Comparison of ENCODE assay signal across 15 cellular contexts in the genomic region with DNA sequence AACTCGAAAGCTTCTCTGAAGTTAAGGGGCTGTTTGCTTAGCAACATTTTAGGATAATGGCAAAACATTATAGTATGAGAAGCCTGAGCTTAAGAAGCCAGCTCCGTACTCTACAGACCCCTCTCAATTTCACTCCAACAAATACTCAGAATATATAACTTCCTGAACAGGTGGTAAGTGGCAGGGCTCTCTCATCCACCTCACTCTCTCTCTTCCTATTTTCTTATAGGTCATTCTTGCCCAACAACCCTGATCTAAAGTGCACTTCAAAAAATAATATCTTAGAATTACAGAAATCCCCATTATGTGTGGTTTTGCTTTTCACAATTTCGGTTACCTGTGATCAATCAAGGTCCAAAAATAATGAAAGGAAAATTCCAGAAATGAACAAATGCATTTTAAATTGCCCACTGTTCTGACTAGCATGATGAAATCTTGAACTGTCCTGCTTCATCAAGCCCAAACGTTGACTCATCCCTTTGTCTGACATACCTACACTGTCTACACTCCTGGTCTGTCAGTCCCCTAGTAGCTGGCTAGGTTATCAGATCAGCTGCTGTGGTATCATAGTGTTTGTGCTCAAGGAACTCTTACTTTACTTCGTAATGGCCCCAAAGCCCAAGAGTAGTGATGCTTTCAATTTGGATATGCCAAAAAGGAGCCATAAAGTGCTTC.
A peak's percentile ranks its signal among the peaks of the same experiment; 100 is the strongest.
DNase-seq lines count a peak whose midpoint lies in the region; ATAC-seq, FAIRE-seq and TF ChIP-seq lines count a peak whose summit lies in the region.
"Had no signal": no experiment of that assay in that cellular context is flagged by ENCODE, and none has a peak within 500 bp of the region (broad histone marks: within the 10 kb centered on the region; RNA-seq: fewer than 3 reads in every experiment).

No MANE protein-coding gene starts in this region.

- peaks cover 34% of the 10 kb centered on the region for H3K4me1 ChIP-seq in CD4-positive, CD25-positive, alpha-beta regulatory T cell (ENCODE audit: control insufficient read depth, insufficient read depth, low read length, poor library complexity, severe bottlenecking)
- H3K4me1 ChIP-seq in small intestine (ENCODE audit: control insufficient read depth in 2 of 2, insufficient read depth in 1 of 2, low read depth in 1 of 2, low read length in 1 of 2) (no peaks in the 10 kb centered on the region), upper lobe of right lung (no peaks in the 10 kb centered on the region)

- H3K4me3 Mint-ChIP-seq in CD4-positive, CD25-positive, alpha-beta regulatory T cell, result peak overlapping the region in 3 of 4 donors; percentile 3 to 11 (median 3)
- peak overlapping the region in 1 of 3 donors; percentile 60 for H3K4me3 Mint-ChIP-seq in T-cell
- H3K4me3 Mint-ChIP-seq: immature natural killer cell, natural killer cell had no signal

- no peaks in the 10 kb centered on the region for H3K27me3 ChIP-seq in CD4-positive, CD25-positive, alpha-beta regulatory T cell (ENCODE audit: control insufficient read depth, insufficient read depth, low read length)
- no peaks in the 10 kb centered on the region for H3K27me3 ChIP-seq in small intestine (ENCODE audit: control insufficient read depth in 2 of 2, insufficient read depth in 2 of 2, low read length in 2 of 2)
- no peaks in the 10 kb centered on the region for H3K27me3 ChIP-seq in upper lobe of right lung
- H3K27me3 ChIP-seq: BLaER1 treated with 17β-estradiol and CSF1 and Interleukin-3, amounts not matched to agents 10 nM and 100 nM; MG63 had no signal

- no peaks in the 10 kb centered on the region for H3K9me3 ChIP-seq in CD4-positive, CD25-positive, alpha-beta regulatory T cell (ENCODE audit: control insufficient read depth in 2 of 2, low read length in 2 of 2)
- H3K9me3 ChIP-seq in small intestine (ENCODE audit: control insufficient read depth, low read depth) (no peaks in the 10 kb centered on the region), upper lobe of right lung (no peaks in the 10 kb centered on the region)
- H3K9me3 ChIP-seq: BLaER1 treated with 17β-estradiol and CSF1 and Interleukin-3, amounts not matched to agents 10 nM and 100 nM; MG63 had no signal

- H3K36me3 Mint-ChIP-seq in CD4-positive, CD25-positive, alpha-beta regulatory T cell, result no peaks in the 10 kb centered on the region
- H3K36me3 Mint-ChIP-seq in T-cell, result peaks cover 3% of the 10 kb centered on the region
- H3K36me3 Mint-ChIP-seq: immature natural killer cell, natural killer cell had no signal

- in situ Hi-C loops in G401 (cut with HindIII; ENCODE audit: low sequenced_read_pairs), result no loop called here

- no peaks in the 10 kb centered on the region for H3K27me3 Mint-ChIP-seq in CD4-positive, CD25-positive, alpha-beta regulatory T cell
- no peaks in the 10 kb centered on the region for H3K27me3 Mint-ChIP-seq in T-cell

- no peak overlapping the region for H3K4me3 ChIP-seq in CD4-positive, CD25-positive, alpha-beta regulatory T cell (ENCODE audit: low read depth, low read length)
- H3K4me3 ChIP-seq in small intestine (ENCODE audit: low read depth in 1 of 2, low read length in 2 of 2) (no peak overlapping the region), upper lobe of right lung (no peak overlapping the region)
- H3K4me3 ChIP-seq: BLaER1 treated with 17β-estradiol and CSF1 and Interleukin-3, amounts not matched to agents 10 nM and 100 nM; MG63 had no signal

- H3K9me3 Mint-ChIP-seq in CD4-positive, CD25-positive, alpha-beta regulatory T cell, result peaks cover 0 to 2% (median 0%) of the 10 kb centered on the region in 7 donors
- peaks cover 0 to 4% (median 1%) of the 10 kb centered on the region in 3 donors for H3K9me3 Mint-ChIP-seq in T-cell

- no peak for FAIRE-seq in small intestine (lab: Jason Lieb, UNC)

- peaks cover 12 to 74% (median 49%) of the 10 kb centered on the region in 4 donors for H3K4me1 Mint-ChIP-seq in CD4-positive, CD25-positive, alpha-beta regulatory T cell
- H3K4me1 Mint-ChIP-seq in T-cell, result peaks cover 82 to 94% (median 85%) of the 10 kb centered on the region in 3 donors

- no peak for ATAC-seq in CD4-positive, CD25-positive, alpha-beta regulatory T cell (ENCODE audit: low read depth in 2 of 2)
- ATAC-seq in GM21360 (IDR thresholded peaks at IDR 0.05; ENCODE audit: unreplicated experiment) (peak; percentile 47), T-cell (replicated peaks in 1 of 4) (no peak), sciatic nerve (no peak), upper lobe of right lung (no peak)
- ATAC-seq: natural killer cell had no signal

- no peak for TF ChIP-seq CTCF in upper lobe of right lung (IDR thresholded peaks at IDR 0.05)

- CTCF ChIA-PET in T-cell (lab: Charles Lee), result no interaction called here

- no peaks in the 10 kb centered on the region for H3K36me3 ChIP-seq in CD4-positive, CD25-positive, alpha-beta regulatory T cell (ENCODE audit: control insufficient read depth, insufficient read depth, low read length)
- H3K36me3 ChIP-seq in small intestine (ENCODE audit: control insufficient read depth in 2 of 2, insufficient read depth in 2 of 2, low read length in 2 of 2) (no peaks in the 10 kb centered on the region), upper lobe of right lung (no peaks in the 10 kb centered on the region)
- H3K36me3 ChIP-seq: BLaER1 treated with 17β-estradiol and CSF1 and Interleukin-3, amounts not matched to agents 10 nM and 100 nM; MG63 had no signal

- 73 to 81% (median 76%) methylated on average over 5 of the region's 5 CpGs for WGBS in small intestine, 3 donors

- H3K27ac ChIP-seq in CD4-positive, CD25-positive, alpha-beta regulatory T cell (ENCODE audit: insufficient read depth, low read length, poor library complexity, severe bottlenecking), result no peak overlapping the region
- no peak overlapping the region for H3K27ac ChIP-seq in small intestine (ENCODE audit: low read depth in 1 of 2, low read length in 1 of 2)
- H3K27ac ChIP-seq in upper lobe of right lung, result no peak overlapping the region
- H3K27ac ChIP-seq: BLaER1 treated with 17β-estradiol and CSF1 and Interleukin-3, amounts not matched to agents 10 nM and 100 nM had no signal

- POLR2A ChIA-PET in T-cell (lab: Charles Lee), result interaction anchor here in 1 of 2 donors (0.7 kb wide), 1 partner anchor 1028 kb away, joined by 3 read pairs; no protein-coding TSS in a partner anchor

- intact Hi-C loops in sciatic nerve (cut with DNase I), result no loop called here
- intact Hi-C loops in upper lobe of right lung (cut with DNase I), result no loop called here

- no peak for DNase-seq in CD4-positive, CD25-positive, alpha-beta regulatory T cell
- DNase-seq in T-cell (no peak), glomerular visceral epithelial cell (ENCODE audit: extremely low spot score) (peak; percentile 39), small intestine (no peak), sciatic nerve (ENCODE audit: low spot score) (no peak), upper lobe of right lung (no peak), G401 (ENCODE audit: low spot score) (no peak)
- DNase-seq: activated effector memory CD4-positive, alpha-beta T cell treated with Interleukin-2 at 50 U/mL for 16 hours; cortex of kidney; immature natural killer cell; MG63; natural killer cell; RPMI8226 had no signal

- peak overlapping the region; percentile 36 to 85 (median 66) for H3K27ac Mint-ChIP-seq in CD4-positive, CD25-positive, alpha-beta regulatory T cell
- H3K27ac Mint-ChIP-seq in T-cell, result peak overlapping the region; percentile 86 to 94
- H3K27ac Mint-ChIP-seq: immature natural killer cell, natural killer cell had no signal
